In genomic region chr16:81478876-81479496, GRCh38 we compare ENCODE assay signal across 8 cellular contexts. TPM values are rescaled to one million over a fixed set of nuclear protein-coding genes. Genes with fewer than 3 reads are reported as not detected.
DNase-seq lines count a peak whose midpoint lies in the region; ATAC-seq and TF ChIP-seq lines count a peak whose summit lies in the region.

No MANE protein-coding gene starts in this region.

- H3K27me3 ChIP-seq in Karpas-422 (ENCODE audit: low read length) (no peaks in the 10 kb centered on the region), esophagus squamous epithelium (no peaks in the 10 kb centered on the region)

- no peaks in the 10 kb centered on the region for H3K79me2 ChIP-seq in Karpas-422 (ENCODE audit: low read length)

- TF ChIP-seq POLR2A in esophagus squamous epithelium (IDR thresholded peaks at IDR 0.05), result no peak

- peak overlapping the region; percentile 97 for H3K27ac Mint-ChIP-seq in stimulated activated naive B cell treated with anti-CD40 and anti-IgM and Interleukin-4, amounts not matched to agents 10 μg/mL and 1 μg/mL and 100 μg/mL, for 72 hours

- H3K4me1 Mint-ChIP-seq in stimulated activated naive B cell treated with anti-CD40 and anti-IgM and Interleukin-4, amounts not matched to agents 10 μg/mL and 1 μg/mL and 100 μg/mL, for 72 hours, result peaks cover 81 to 100% of the 10 kb centered on the region in 2 donors

- H3K27me3 Mint-ChIP-seq in stimulated activated naive B cell treated with anti-CD40 and anti-IgM and Interleukin-4, amounts not matched to agents 10 μg/mL and 1 μg/mL and 100 μg/mL, for 72 hours, result no peaks in the 10 kb centered on the region

- peak overlapping the region; percentile 45; the same call in 1 of the 2 replicates for H3K27ac ChIP-seq in Karpas-422 (ENCODE audit: low read length)
- peak overlapping the region in 3 of 4 donors; percentile 43 to 59 (median 53) for H3K27ac ChIP-seq in esophagus squamous epithelium

- H3K36me3 ChIP-seq in Karpas-422 (ENCODE audit: insufficient read depth, low read length) (no peaks in the 10 kb centered on the region), esophagus squamous epithelium (peaks cover 0 to 8% (median 0%) of the 10 kb centered on the region in 3 donors)

- intact Hi-C loops in esophagus squamous epithelium (cut with DNase I), result no loop called here

- H3K4me2 ChIP-seq in Karpas-422 (ENCODE audit: low read depth, low read length, poor library complexity, severe bottlenecking), result peak overlapping the region; percentile 64

- H4K20me1 ChIP-seq in Karpas-422 (ENCODE audit: insufficient read depth, low read depth, low read length), result no peaks in the 10 kb centered on the region

- H3K4me3 ChIP-seq in Karpas-422 (ENCODE audit: low read length) (peak overlapping the region; percentile 48; the same call in 1 of the 2 replicates), esophagus squamous epithelium (no peak overlapping the region)

- no peaks in the 10 kb centered on the region for H3K9me3 ChIP-seq in Karpas-422 (ENCODE audit: low read length)
- no peaks in the 10 kb centered on the region for H3K9me3 ChIP-seq in esophagus squamous epithelium

- no peaks in the 10 kb centered on the region for H3K9me2 ChIP-seq in Karpas-422 (replicated peaks; ENCODE audit: insufficient read depth, low read length)

- in situ Hi-C loops in Caki2 (cut with HindIII; ENCODE audit: low pct_unique_long_range_greater_than_20kb, low sequenced_read_pairs), result no loop called here

- peak overlapping the region; percentile 34 for H3K9ac ChIP-seq in Karpas-422 (ENCODE audit: low read length)

- peak overlapping the region; percentile 78 to 79 for H3K4me3 Mint-ChIP-seq in stimulated activated naive B cell treated with anti-CD40 and anti-IgM and Interleukin-4, amounts not matched to agents 10 μg/mL and 1 μg/mL and 100 μg/mL, for 72 hours

- ATAC-seq in GM21390 (IDR thresholded peaks at IDR 0.05; ENCODE audit: unreplicated experiment), result peak; percentile 50
- ATAC-seq in stimulated activated naive B cell treated with anti-CD40 and anti-IgM and Interleukin-4, amounts not matched to agents 10 μg/mL and 1 μg/mL and 100 μg/mL, for 72 hours (replicated peaks), result peak; percentile 77 to 81

- peaks cover 3 to 5% of the 10 kb centered on the region in 2 donors for H3K9me3 Mint-ChIP-seq in stimulated activated naive B cell treated with anti-CD40 and anti-IgM and Interleukin-4, amounts not matched to agents 10 μg/mL and 1 μg/mL and 100 μg/mL, for 72 hours

- TF ChIP-seq CTCF in esophagus squamous epithelium (IDR thresholded peaks at IDR 0.05), result no peak

- H3K4me1 ChIP-seq in Karpas-422 (ENCODE audit: low read length) (peaks cover 54% of the 10 kb centered on the region), esophagus squamous epithelium (peaks cover 18 to 87% (median 18%) of the 10 kb centered on the region in 3 donors)

- WGBS in esophagus squamous epithelium, 2 donors, result 45 to 57% methylated on average over 7 to 9 of the region's 13 CpGs

- peaks cover 37 to 40% of the 10 kb centered on the region in 2 donors for H3K36me3 Mint-ChIP-seq in stimulated activated naive B cell treated with anti-CD40 and anti-IgM and Interleukin-4, amounts not matched to agents 10 μg/mL and 1 μg/mL and 100 μg/mL, for 72 hours

- peak overlapping the region; percentile 39 for H2AFZ ChIP-seq in Karpas-422 (ENCODE audit: low read length)

- DNase-seq in Caki2 (ENCODE audit: low read depth), result peak; percentile 57
- DNase-seq in Karpas-422, result peak; percentile 84
- peak; percentile 23 for DNase-seq in esophagus squamous epithelium (lab: John Stamatoyannopoulos, UW)
- DNase-seq in stimulated activated naive B cell treated with anti-CD40 and anti-IgM and Interleukin-4, amounts not matched to agents 10 μg/mL and 1 μg/mL and 100 μg/mL, for 72 hours, result peak; percentile 87
- DNase-seq in NCI-H2227 treated with DMSO at 0.1 percent for 48 hours (lab: John Stamatoyannopoulos, UW), result no peak
- no peak for DNase-seq in stimulated activated CD4-positive, alpha-beta T cell treated with anti-CD3 and anti-CD28 coated beads, Interleukin-4, amount 100 ng/mL, for 1 hour
- no peak for DNase-seq in glomerular visceral epithelial cell (ENCODE audit: extremely low spot score)

RNA-seq across cellular contexts. Expression of gene CMIP, which starts 34.4 kb away (rescaled TPM):
- 16.0 TPM in 2 replicates for total RNA-seq in Caki2 (2014; rRNA removed; shearing (Covaris generic); ENCODE audit: low replicate concordance)
- 5.0 and 12.7 TPM in 2 replicates for total RNA-seq in Karpas-422 (2014; rRNA removed; shearing (Covaris generic); ENCODE audit: low replicate concordance)
- total RNA-seq in esophagus squamous epithelium, result 10 to 100 TPM; 17.1 to 60.5 (median 39.7) TPM

Comparison
In these comparisons a context has a peak if more than half of its experiments do, and no peak if none do; other contexts are left out.
1. DNase-seq: peak in Caki2 (single experiment), Karpas-422 (single experiment), esophagus squamous epithelium (single experiment) and stimulated activated naive B cell treated with anti-CD40 and anti-IgM and Interleukin-4, amounts not matched to agents 10 μg/mL and 1 μg/mL and 100 μg/mL, for 72 hours (single experiment); none in NCI-H2227 treated with DMSO at 0.1 percent for 48 hours (single experiment), stimulated activated CD4-positive, alpha-beta T cell treated with anti-CD3 and anti-CD28 coated beads, Interleukin-4, amount 100 ng/mL, for 1 hour (single experiment) and glomerular visceral epithelial cell (single experiment).